In the genomic region with DNA sequence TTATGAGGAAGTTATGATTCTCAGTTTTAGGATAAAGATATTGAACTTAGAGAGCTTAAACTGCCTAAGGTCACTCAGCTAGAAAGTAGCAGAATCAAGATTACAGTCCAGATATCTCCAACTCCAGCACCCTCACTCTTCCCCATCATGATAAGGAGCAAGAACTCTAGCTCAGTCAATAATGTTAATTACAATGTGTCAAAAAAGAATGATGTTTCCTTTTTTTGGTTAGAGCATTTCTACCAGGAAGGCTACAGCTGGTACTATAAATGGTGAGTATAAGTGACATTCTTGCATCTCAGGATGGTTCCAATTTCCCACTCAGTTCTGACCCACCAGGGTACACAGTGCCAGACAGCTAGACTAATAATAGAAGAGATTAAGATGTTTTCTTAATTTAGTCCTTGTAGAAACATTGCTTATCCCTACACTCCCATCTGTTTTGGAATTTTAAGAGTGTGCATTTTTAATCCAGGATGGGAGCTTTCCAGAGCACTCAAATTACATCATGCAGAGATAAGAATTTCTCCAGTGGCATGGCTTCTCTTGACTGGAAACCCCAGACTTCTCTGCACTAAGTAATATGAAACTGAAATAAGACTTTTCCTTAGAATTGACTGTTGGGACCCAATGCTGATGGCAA, we compare ENCODE assay signal across 25 cellular contexts. TPM values are rescaled to one million over a fixed set of nuclear protein-coding genes. Genes with fewer than 3 reads are reported as not detected.
DNase-seq lines count a peak whose midpoint lies in the region; TF ChIP-seq lines count a peak whose summit lies in the region.
"Had no signal": no experiment of that assay in that cellular context is flagged by ENCODE, and none has a peak within 500 bp of the region (broad histone marks: within the 10 kb centered on the region; RNA-seq: fewer than 3 reads in every experiment).

No MANE protein-coding gene starts in this region.

- H3K9me2 ChIP-seq in OCI-LY1 (ENCODE audit: low read depth, low read length): no peaks in the 10 kb centered on the region

- H3K27me3 Mint-ChIP-seq in chondrocyte (ENCODE audit: low read depth): no peaks in the 10 kb centered on the region
- no peaks in the 10 kb centered on the region for H3K27me3 Mint-ChIP-seq in CD8-positive, alpha-beta memory T cell
- H3K27me3 Mint-ChIP-seq: central memory CD8-positive, alpha-beta T cell; stimulated activated memory B cell treated with anti-CD40 and anti-IgM and Interleukin-4, amounts not matched to agents 10 μg/mL and 1 μg/mL and 100 μg/mL, for 72 hours had no signal

- H3K27me3 ChIP-seq in OCI-LY1 (ENCODE audit: insufficient read depth, low read length): no peaks in the 10 kb centered on the region
- H3K27me3 ChIP-seq in CD8-positive, alpha-beta memory T cell (ENCODE audit: insufficient read depth, low read length, poor library complexity, severe bottlenecking): no peaks in the 10 kb centered on the region
- H3K27me3 ChIP-seq: BLaER1, right lobe of liver, upper lobe of right lung had no signal

- no peaks in the 10 kb centered on the region for H3K9me3 Mint-ChIP-seq in chondrocyte (ENCODE audit: low read depth)
- peaks cover 0 to 10% (median 3%) of the 10 kb centered on the region in 5 donors for H3K9me3 Mint-ChIP-seq in CD8-positive, alpha-beta memory T cell
- H3K9me3 Mint-ChIP-seq: neural crest cell; stimulated activated memory B cell treated with anti-CD40 and anti-IgM and Interleukin-4, amounts not matched to agents 10 μg/mL and 1 μg/mL and 100 μg/mL, for 72 hours had no signal

- H3K9me3 ChIP-seq in HEK293 (ENCODE audit: control insufficient read depth, insufficient read depth, low read depth, low read length) (no peaks in the 10 kb centered on the region), OCI-LY1 (ENCODE audit: low read length) (no peaks in the 10 kb centered on the region)
- H3K9me3 ChIP-seq in CD8-positive, alpha-beta memory T cell (ENCODE audit: low read length): no peaks in the 10 kb centered on the region
- H3K9me3 ChIP-seq: BLaER1, right lobe of liver, upper lobe of right lung had no signal

- no peak for DNase-seq in chondrocyte (ENCODE audit: low spot score)
- peak; percentile 40 for DNase-seq in myocyte (ENCODE audit: low read depth)
- no peak for DNase-seq in NCI-H748 treated with DMSO at 0.1 percent for 48 hours (lab: John Stamatoyannopoulos, UW)
- DNase-seq in RPMI8226: no peak
- no peak for DNase-seq in CD8-positive, alpha-beta memory T cell
- DNase-seq in HT-29 (ENCODE audit: low spot score): no peak
- DNase-seq: activated CD4-positive, CD25-positive, alpha-beta regulatory T cell treated with anti-CD3 and anti-CD28 coated beads, Interleukin-2, amount 50 U/mL, for 72 hours; activated CD8-positive, alpha-beta T cell treated with anti-CD3 and anti-CD28 coated beads, Interleukin-2, amount 10 ng/mL, durations not matched to agents 7 days and 5 days; DMS79 treated with DMSO at 0.1 percent for 48 hours; KG1; kidney; NCI-H2107; NK-92 treated with Interleukin-12 subunit alpha and Interleukin-12 subunit beta, amount 100 ng/mL, for 24 hours; right lobe of liver; stimulated activated CD4-positive, alpha-beta T cell treated with anti-CD3 and anti-CD28 coated beads, Interleukin-4, amount 100 ng/mL, for 4 hours; upper lobe of right lung had no signal

- peak overlapping the region; percentile 24 for H3K27ac Mint-ChIP-seq in chondrocyte (ENCODE audit: unreplicated experiment)
- H3K27ac Mint-ChIP-seq in CD8-positive, alpha-beta memory T cell: no peak overlapping the region
- H3K27ac Mint-ChIP-seq: activated CD8-positive, alpha-beta T cell treated with anti-CD3 and anti-CD28 coated beads, Interleukin-2, amount 10 ng/mL, durations not matched to agents 7 days and 5 days; activated naive CD4-positive, alpha-beta T cell treated with anti-CD3 and anti-CD28 coated beads, Interleukin-2, amount 50 U/mL, for 72 hours; stimulated activated memory B cell treated with anti-CD40 and anti-IgM and Interleukin-4, amounts not matched to agents 10 μg/mL and 1 μg/mL and 100 μg/mL, for 72 hours had no signal

- no peak overlapping the region for H3K9ac ChIP-seq in OCI-LY1 (ENCODE audit: low read length)
- H3K9ac ChIP-seq: BLaER1, parathyroid adenoma had no signal

- H3K79me2 ChIP-seq in OCI-LY1 (ENCODE audit: insufficient read depth, low read length): no peaks in the 10 kb centered on the region
- H3K79me2 ChIP-seq: parathyroid adenoma had no signal

- H3K36me3 ChIP-seq in HEK293 (ENCODE audit: control insufficient read depth in 2 of 2, insufficient read depth in 1 of 2, low read length in 2 of 2): no peaks in the 10 kb centered on the region
- no peaks in the 10 kb centered on the region for H3K36me3 ChIP-seq in OCI-LY1 (ENCODE audit: insufficient read depth, low read length)
- H3K36me3 ChIP-seq in CD8-positive, alpha-beta memory T cell (ENCODE audit: insufficient read depth, low read length): no peaks in the 10 kb centered on the region
- H3K36me3 ChIP-seq: BLaER1, right lobe of liver, upper lobe of right lung had no signal

- peaks cover 1% of the 10 kb centered on the region for H3K36me3 Mint-ChIP-seq in chondrocyte (ENCODE audit: low read depth)
- no peaks in the 10 kb centered on the region for H3K36me3 Mint-ChIP-seq in CD8-positive, alpha-beta memory T cell
- H3K36me3 Mint-ChIP-seq: activated naive CD4-positive, alpha-beta T cell treated with anti-CD3 and anti-CD28 coated beads, Interleukin-2, amount 50 U/mL, for 72 hours; stimulated activated memory B cell treated with anti-CD40 and anti-IgM and Interleukin-4, amounts not matched to agents 10 μg/mL and 1 μg/mL and 100 μg/mL, for 72 hours had no signal

- CTCF ChIA-PET in HEK293 (lab: Yijun Ruan, JAX): interaction anchor here (0.5 to 0.7 kb wide), 3 partner anchors 82 to 467 kb away, joined by 3 to 4 read pairs (median 3); no protein-coding TSS in a partner anchor
- CTCF ChIA-PET in CD8-positive, alpha-beta memory T cell (lab: Charles Lee): no interaction called here

- POLR2A ChIA-PET in HEK293 (lab: Yijun Ruan, JAX): no interaction called here
- POLR2A ChIA-PET in CD8-positive, alpha-beta memory T cell (lab: Charles Lee): no interaction called here

- H3K4me2 ChIP-seq in OCI-LY1 (ENCODE audit: low read length): no peak overlapping the region
- H3K4me2 ChIP-seq: BLaER1 had no signal

- H2AFZ ChIP-seq in OCI-LY1 (ENCODE audit: low read length): no peak overlapping the region
- H2AFZ ChIP-seq: parathyroid adenoma had no signal

- no peak overlapping the region for H3K4me3 Mint-ChIP-seq in chondrocyte (ENCODE audit: unreplicated experiment)
- no peak overlapping the region for H3K4me3 Mint-ChIP-seq in CD8-positive, alpha-beta memory T cell
- H3K4me3 Mint-ChIP-seq: activated CD8-positive, alpha-beta T cell treated with anti-CD3 and anti-CD28 coated beads, Interleukin-2, amount 10 ng/mL, durations not matched to agents 7 days and 5 days; central memory CD8-positive, alpha-beta T cell; neural crest cell; stimulated activated memory B cell treated with anti-CD40 and anti-IgM and Interleukin-4, amounts not matched to agents 10 μg/mL and 1 μg/mL and 100 μg/mL, for 72 hours had no signal

- H3K27ac ChIP-seq in HEK293 (ENCODE audit: extremely low read depth, low read depth, low read length) (peak overlapping the region; percentile 32), OCI-LY1 (ENCODE audit: low read depth, low read length, poor library complexity, severe bottlenecking) (peak overlapping the region; percentile 46)
- H3K27ac ChIP-seq in CD8-positive, alpha-beta memory T cell (ENCODE audit: low read depth, low read length): no peak overlapping the region
- H3K27ac ChIP-seq: BLaER1, parathyroid adenoma, right lobe of liver, upper lobe of right lung had no signal

- H4K20me1 ChIP-seq in OCI-LY1 (ENCODE audit: insufficient read depth, low read length): no peaks in the 10 kb centered on the region
- H4K20me1 ChIP-seq: BLaER1 had no signal

- H3K4me3 ChIP-seq in HEK293 (ENCODE audit: low read depth, low read length) (no peak overlapping the region), OCI-LY1 (ENCODE audit: low read depth, low read length, poor library complexity, severe bottlenecking) (no peak overlapping the region)
- H3K4me3 ChIP-seq in CD8-positive, alpha-beta memory T cell (ENCODE audit: low read length): no peak overlapping the region
- H3K4me3 ChIP-seq: BLaER1, lung, right lobe of liver, upper lobe of right lung had no signal

- H3K4me1 Mint-ChIP-seq in chondrocyte (ENCODE audit: low read depth): peaks cover 24% of the 10 kb centered on the region
- H3K4me1 Mint-ChIP-seq in CD8-positive, alpha-beta memory T cell: no peaks in the 10 kb centered on the region
- H3K4me1 Mint-ChIP-seq: central memory CD8-positive, alpha-beta T cell; stimulated activated memory B cell treated with anti-CD40 and anti-IgM and Interleukin-4, amounts not matched to agents 10 μg/mL and 1 μg/mL and 100 μg/mL, for 72 hours had no signal

- TF ChIP-seq CTCF in HEK293 (tag by site-specific recombination; IDR thresholded peaks at IDR 0.05) (no peak), OCI-LY1 (IDR thresholded peaks at IDR 0.05; ENCODE audit: low read length) (no peak), chondrocyte (IDR thresholded peaks at IDR 0.05) (no peak)

- H3K4me1 ChIP-seq in HEK293 (ENCODE audit: control insufficient read depth, insufficient read depth, low read length) (peaks cover 6% of the 10 kb centered on the region), OCI-LY1 (ENCODE audit: insufficient read depth, low read length, severe bottlenecking) (peaks cover 85% of the 10 kb centered on the region)
- no peaks in the 10 kb centered on the region for H3K4me1 ChIP-seq in CD8-positive, alpha-beta memory T cell (ENCODE audit: insufficient read depth, low read length)
- H3K4me1 ChIP-seq: BLaER1, parathyroid adenoma, right lobe of liver, upper lobe of right lung had no signal

- no peaks in the 10 kb centered on the region for H3F3A ChIP-seq in OCI-LY1 (ENCODE audit: insufficient read depth, low read length)

TF ChIP-seq in HEK293, 187 proteins besides CTCF, POLR2A, EP300 and RAD21 (continues in another document):
- TF ChIP-seq ZXDB (tag by site-specific recombination; IDR thresholded peaks at IDR 0.05) (peak; percentile 47), ZNF555 (tag by site-specific recombination; conservative IDR thresholded peaks at IDR 0.05) (no peak), GLI4 (tag by site-specific recombination; IDR thresholded peaks at IDR 0.05) (no peak), WT1 (tag by site-specific recombination; IDR thresholded peaks at IDR 0.05) (peak; percentile 64), ZNF623 (tag by site-specific recombination; IDR thresholded peaks at IDR 0.05) (no peak), MYNN (tag by site-specific recombination; IDR thresholded peaks at IDR 0.05; ENCODE audit: borderline replicate concordance) (no peak), BCL11A (tag by site-specific recombination; IDR thresholded peaks at IDR 0.05; ENCODE audit: low read depth) (no peak)

RNA-seq across cellular contexts. Expression of a gene that starts 21.6 kb away (rescaled TPM):
- total RNA-seq in chondrocyte (0.51 to 4.2 TPM (median 0.90 TPM) in 3 replicates), myocyte (0.16 TPM in 1 of 2 replicates, not detected in the other)
- 0.68 TPM for polyA plus RNA-seq in myocyte (2012)
- not detected for total RNA-seq in CD8-positive, alpha-beta memory T cell
- polyA plus RNA-seq in CD8-positive, alpha-beta memory T cell: not detected
- total RNA-seq in HT-29 (2014; rRNA removed; shearing (Covaris generic)): not detected in 2 replicates
- total RNA-seq: activated CD8-positive, alpha-beta T cell treated with anti-CD3 and anti-CD28 coated beads, Interleukin-2, amount 10 ng/mL, durations not matched to agents 7 days and 5 days; activated naive CD4-positive, alpha-beta T cell treated with anti-CD3 and anti-CD28 coated beads, Interleukin-2, amount 50 U/mL, for 72 hours; neural crest cell; upper lobe of right lung had no signal

RNA-seq across cellular contexts. Expression of a gene that starts 25.1 kb away (rescaled TPM):
- total RNA-seq in chondrocyte (98.5 to 258 TPM (median 102 TPM) in 3 replicates), myocyte (4.0 and 12.3 TPM in 2 replicates)
- polyA plus RNA-seq in myocyte (2012): 8.2 TPM
- not detected for total RNA-seq in CD8-positive, alpha-beta memory T cell
- polyA plus RNA-seq in CD8-positive, alpha-beta memory T cell: not detected
- total RNA-seq in HT-29 (2014; rRNA removed; shearing (Covaris generic)): not detected in 2 replicates
- total RNA-seq: activated CD8-positive, alpha-beta T cell treated with anti-CD3 and anti-CD28 coated beads, Interleukin-2, amount 10 ng/mL, durations not matched to agents 7 days and 5 days; activated naive CD4-positive, alpha-beta T cell treated with anti-CD3 and anti-CD28 coated beads, Interleukin-2, amount 50 U/mL, for 72 hours had no signal
